In the genomic region with DNA sequence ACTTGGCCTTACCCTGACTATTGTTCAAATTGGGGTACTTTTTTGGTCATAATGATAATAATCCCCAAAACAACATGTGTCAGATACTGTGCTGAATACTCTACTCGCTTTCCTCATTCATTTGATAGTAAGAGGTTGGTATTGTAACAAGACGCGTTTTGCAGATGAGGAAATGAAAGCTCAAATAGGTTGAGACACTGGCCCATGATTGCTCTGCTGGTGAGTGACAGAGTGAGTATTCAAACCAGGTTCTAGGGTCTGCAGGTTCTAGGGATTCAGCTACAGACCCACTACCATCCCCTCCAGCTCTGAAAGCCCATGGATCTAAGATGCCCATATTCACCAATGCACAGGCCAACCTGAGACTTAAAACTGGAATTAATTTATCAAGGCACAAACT, we compare ENCODE assay signal across 9 cellular contexts. TPM values are rescaled to one million over a fixed set of nuclear protein-coding genes. Genes with fewer than 3 reads are reported as not detected.
DNase-seq lines count a peak whose midpoint lies in the region; ATAC-seq and TF ChIP-seq lines count a peak whose summit lies in the region.
"Had no signal": no experiment of that assay in that cellular context is flagged by ENCODE, and none has a peak within 500 bp of the region (broad histone marks: within the 10 kb centered on the region; RNA-seq: fewer than 3 reads in every experiment).

No MANE protein-coding gene starts in this region.

- ATAC-seq in GM18505 (IDR thresholded peaks at IDR 0.05; ENCODE audit: unreplicated experiment) = peak; percentile 24
- ATAC-seq in HG03342 (IDR thresholded peaks at IDR 0.05; ENCODE audit: unreplicated experiment) = peak; percentile 38

- H3K36me3 Mint-ChIP-seq in activated naive CD8-positive, alpha-beta T cell treated with anti-CD3 and anti-CD28 coated beads for 36 hours = peaks cover 11% of the 10 kb centered on the region

- H3K27ac Mint-ChIP-seq in activated naive CD8-positive, alpha-beta T cell treated with anti-CD3 and anti-CD28 coated beads for 36 hours = no peak overlapping the region

- no peak for TF ChIP-seq POLR2A in GM18505 (IDR thresholded peaks at IDR 0.05; ENCODE audit: borderline replicate concordance, extremely low read depth, insufficient read depth, insufficient read length)

- peak; percentile 47 to 54 for DNase-seq in AML-193 (lab: John Stamatoyannopoulos, UW)
- no peak for DNase-seq in activated naive CD8-positive, alpha-beta T cell treated with anti-CD3 and anti-CD28 coated beads for 36 hours
- no peak for DNase-seq in GM10266 (ENCODE audit: extremely low spot score)
- DNase-seq in NCI-H2227 (lab: John Stamatoyannopoulos, UW; ENCODE audit: unreplicated experiment) = no peak
- DNase-seq in SKM-1 (lab: John Stamatoyannopoulos, UW; ENCODE audit: unreplicated experiment) = no peak
- no peak for DNase-seq in NCI-H128 (lab: John Stamatoyannopoulos, UW; ENCODE audit: unreplicated experiment)
- DNase-seq: DMS79 treated with DMSO at 0.1 percent for 48 hours had no signal

- peak overlapping the region; percentile 99 for H3K4me3 Mint-ChIP-seq in activated naive CD8-positive, alpha-beta T cell treated with anti-CD3 and anti-CD28 coated beads for 36 hours

- no peak for TF ChIP-seq CTCF in GM10266 (IDR thresholded peaks at IDR 0.05; ENCODE audit: control insufficient read depth, insufficient read depth, low read depth, missing control alignments)

- H3K27me3 Mint-ChIP-seq in activated naive CD8-positive, alpha-beta T cell treated with anti-CD3 and anti-CD28 coated beads for 36 hours = no peaks in the 10 kb centered on the region

- H3K9me3 Mint-ChIP-seq in activated naive CD8-positive, alpha-beta T cell treated with anti-CD3 and anti-CD28 coated beads for 36 hours = no peaks in the 10 kb centered on the region

- H3K4me1 Mint-ChIP-seq in activated naive CD8-positive, alpha-beta T cell treated with anti-CD3 and anti-CD28 coated beads for 36 hours = peaks cover 27% of the 10 kb centered on the region

RNA-seq across cellular contexts. Expression of gene ENPP4, which starts 1.3 kb away (rescaled TPM):
- total RNA-seq in activated naive CD8-positive, alpha-beta T cell treated with anti-CD3 and anti-CD28 coated beads for 36 hours = 1 to 10 TPM; 8.6 TPM

RNA-seq across cellular contexts. Expression of gene ENPP5, which starts 42.3 kb away (rescaled TPM):
- total RNA-seq in activated naive CD8-positive, alpha-beta T cell treated with anti-CD3 and anti-CD28 coated beads for 36 hours = under 1 TPM; 0.33 to 0.38 TPM

Comparison
In these comparisons a context has a peak if more than half of its experiments do, and no peak if none do; other contexts are left out.
1. DNase-seq: peak in AML-193 (2 of 2); none in activated naive CD8-positive, alpha-beta T cell treated with anti-CD3 and anti-CD28 coated beads for 36 hours (single experiment), GM10266 (single experiment), NCI-H2227 (single experiment), SKM-1 (single experiment) and NCI-H128 (single experiment).